In genomic region chr19:21697171-21697570, GRCh38 we compare ENCODE assay signal across 19 cellular contexts.
"Had no signal": no experiment of that assay in that cellular context is flagged by ENCODE, and none has a peak within 500 bp of the region (broad histone marks: within the 10 kb centered on the region; RNA-seq: fewer than 3 reads in every experiment).

No MANE protein-coding gene starts in this region.

- DNase-seq: activated CD4-positive, alpha-beta T cell treated with anti-CD3 and anti-CD28 coated beads for 48 hours; activated CD8-positive, alpha-beta T cell treated with anti-CD3 and anti-CD28 coated beads for 36 hours; activated naive CD4-positive, alpha-beta T cell treated with Interleukin-2 at 50 U/mL for 16 hours; activated T-cell treated with anti-CD3 and anti-CD28 coated beads, Interleukin-2, amount 50 U/mL, for 1 hour; gastrocnemius medialis; heart left ventricle; lower lobe of right lung; natural killer cell; retina; stimulated activated CD4-positive, alpha-beta T cell treated with anti-CD3 and anti-CD28 coated beads, Interleukin-12 subunit alpha, Interleukin-12 subunit beta, amount 100 ng/mL, for 4 hours; stimulated activated CD4-positive, alpha-beta T cell treated with anti-CD3 and anti-CD28 coated beads, Interleukin-1b, Interleukin-23, amount 100 ng/mL, for 48 hours; stimulated activated CD8-positive, alpha-beta memory T cell treated with anti-CD3 and anti-CD28 coated beads, Interleukin-4, amount 100 ng/mL, for 48 hours; stimulated activated naive CD4-positive, alpha-beta T cell; T-cell had no signal

- ATAC-seq: activated CD8-positive, alpha-beta T cell treated with anti-CD3 and anti-CD28 coated beads for 36 hours; activated T-helper 17 cell treated with anti-CD3 and anti-CD28 coated beads, Interleukin-2, amount 50 U/mL, for 72 hours; gastrocnemius medialis; natural killer cell; T-cell; WTC11 had no signal

- H3K27ac Mint-ChIP-seq: activated CD8-positive, alpha-beta T cell treated with anti-CD3 and anti-CD28 coated beads for 36 hours; activated T-helper 17 cell treated with anti-CD3 and anti-CD28 coated beads, Interleukin-2, amount 50 U/mL, for 72 hours; brain; natural killer cell; T-cell; WTC11 had no signal

- FAIRE-seq: urothelium cell line had no signal

- H3K27ac ChIP-seq: coronary artery, gastrocnemius medialis, heart left ventricle, lower lobe of right lung had no signal

- H3K36me3 ChIP-seq: gastrocnemius medialis, heart left ventricle, lower lobe of right lung had no signal

- H3K4me1 ChIP-seq: gastrocnemius medialis, lower lobe of right lung had no signal

- H3K9me3 Mint-ChIP-seq: activated CD8-positive, alpha-beta T cell treated with anti-CD3 and anti-CD28 coated beads for 36 hours; activated T-helper 17 cell treated with anti-CD3 and anti-CD28 coated beads, Interleukin-2, amount 50 U/mL, for 72 hours; natural killer cell; T-cell had no signal

- H3K4me3 ChIP-seq: coronary artery, gastrocnemius medialis, lower lobe of right lung had no signal

- H3K9me3 ChIP-seq: gastrocnemius medialis, heart left ventricle, lower lobe of right lung had no signal

- H3K27me3 Mint-ChIP-seq: activated CD8-positive, alpha-beta T cell treated with anti-CD3 and anti-CD28 coated beads for 36 hours; T-cell had no signal

- H3K4me1 Mint-ChIP-seq: activated T-helper 17 cell treated with anti-CD3 and anti-CD28 coated beads, Interleukin-2, amount 50 U/mL, for 72 hours; brain; natural killer cell; T-cell had no signal

- H3K36me3 Mint-ChIP-seq: brain, natural killer cell, T-cell had no signal

- H3K4me3 Mint-ChIP-seq: activated CD8-positive, alpha-beta T cell treated with anti-CD3 and anti-CD28 coated beads for 36 hours; activated T-helper 17 cell treated with anti-CD3 and anti-CD28 coated beads, Interleukin-2, amount 50 U/mL, for 72 hours; natural killer cell; T-cell; WTC11 had no signal

- H3K27me3 ChIP-seq: gastrocnemius medialis, heart left ventricle had no signal
